ENCODE assay signal across 18 cellular contexts in the genomic region with DNA sequence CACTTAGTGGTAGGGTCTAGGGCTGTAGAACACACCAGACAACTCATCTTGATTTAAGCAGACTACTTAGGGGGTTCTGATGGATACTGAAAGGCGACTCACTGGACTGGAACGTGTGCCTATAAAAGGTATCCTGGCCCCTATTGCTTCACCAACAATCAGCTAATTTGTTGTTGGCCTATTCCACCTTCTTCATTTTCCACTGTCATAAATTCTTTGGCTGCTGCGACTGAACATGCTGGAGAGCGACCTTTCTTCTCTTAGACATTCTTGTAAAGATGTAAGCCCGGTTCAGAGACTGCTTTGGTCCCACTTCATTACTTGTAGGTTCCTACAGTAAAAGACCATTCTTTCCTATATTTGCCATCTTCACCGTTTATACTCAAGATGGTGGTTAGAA.
DNase-seq lines count a peak whose midpoint lies in the region; ATAC-seq, FAIRE-seq and TF ChIP-seq lines count a peak whose summit lies in the region.
"Had no signal": no experiment of that assay in that cellular context is flagged by ENCODE, and none has a peak within 500 bp of the region (broad histone marks: within the 10 kb centered on the region; RNA-seq: fewer than 3 reads in every experiment).

No MANE protein-coding gene starts in this region.

- no peaks in the 10 kb centered on the region for H3K9me3 ChIP-seq in breast epithelium
- H3K9me3 ChIP-seq in sigmoid colon, result no peaks in the 10 kb centered on the region
- H3K9me3 ChIP-seq: suprapubic skin had no signal

- H3K56ac ChIP-seq in mesendoderm (ENCODE audit: low read length), result no peak overlapping the region

- WGBS in mesendoderm (ENCODE audit: extremely low coverage, insufficient coverage, low lambda C conversion rate), result no CpG with 5 or more reads among the region's 6 CpGs
- 95 to 96% methylated on average over 6 of the region's 6 CpGs for WGBS in sigmoid colon, 2 donors

- TF ChIP-seq POLR2A in breast epithelium (IDR thresholded peaks at IDR 0.05), result no peak
- TF ChIP-seq POLR2A in sigmoid colon (IDR thresholded peaks at IDR 0.05), result no peak

- no peak overlapping the region for H3K9ac ChIP-seq in mesendoderm (ENCODE audit: low read length)

- no peaks in the 10 kb centered on the region for H3K79me2 ChIP-seq in mesendoderm (ENCODE audit: control insufficient read depth, insufficient read depth, low read length)

- peak overlapping the region; percentile 2 for H2BK15ac ChIP-seq in mesendoderm (replicated peaks; ENCODE audit: low read depth)

- H4K5ac ChIP-seq in mesendoderm (ENCODE audit: low read length), result no peak overlapping the region

- no peak overlapping the region for H4K8ac ChIP-seq in mesendoderm (ENCODE audit: low read depth, low read length)

- peak overlapping the region; percentile 71 for H3K18ac ChIP-seq in mesendoderm (ENCODE audit: low read length)

- no peak overlapping the region for H2BK5ac ChIP-seq in mesendoderm (ENCODE audit: low read length)

- H3K27ac ChIP-seq in breast epithelium (peak overlapping the region; percentile 71 to 73), mesendoderm (ENCODE audit: low read depth, low read length) (no peak overlapping the region), sigmoid colon (peak overlapping the region; percentile 67 to 82 (median 80))
- H3K27ac ChIP-seq: suprapubic skin had no signal

- no peak for DNase-seq in breast epithelium (ENCODE audit: low spot score in 2 of 2)
- DNase-seq in mesendoderm, result no peak
- DNase-seq in sigmoid colon, result no peak
- DNase-seq in dermis blood vessel endothelial cell, result no peak
- no peak for DNase-seq in SHP77 treated with DMSO at 0.1 percent for 48 hours (lab: John Stamatoyannopoulos, UW)
- DNase-seq in OCI-M2 (lab: John Stamatoyannopoulos, UW; ENCODE audit: unreplicated experiment), result no peak
- DNase-seq: activated CD4-positive, alpha-beta T cell treated with anti-CD3 and anti-CD28 coated beads for 48 hours; C1 segment of cervical spinal cord; GDM1; kidney glomerular epithelial cell; NCI-H146; SIG-M5; stimulated activated CD4-positive, alpha-beta T cell treated with anti-CD3 and anti-CD28 coated beads, Interleukin-15, amount 100 ng/mL, for 24 hours had no signal

- H2BK120ac ChIP-seq in mesendoderm (ENCODE audit: low read depth, low read length), result no peak overlapping the region

- peak; percentile 100 for FAIRE-seq in G401.6 (lab: Jason Lieb, UNC)
- FAIRE-seq: D721Med, endothelial cell of umbilical vein had no signal

- H3K36me3 ChIP-seq in breast epithelium (no peaks in the 10 kb centered on the region), mesendoderm (ENCODE audit: control insufficient read depth, insufficient read depth, low read length) (no peaks in the 10 kb centered on the region), sigmoid colon (no peaks in the 10 kb centered on the region)
- H3K36me3 ChIP-seq: suprapubic skin had no signal

- H3K4me1 ChIP-seq in breast epithelium (peaks cover 0 to 14% of the 10 kb centered on the region in 2 donors), mesendoderm (ENCODE audit: control insufficient read depth, low read depth, low read length) (peaks cover 8% of the 10 kb centered on the region), sigmoid colon (peaks cover 0 to 42% (median 34%) of the 10 kb centered on the region in 4 donors)

- no peak for TF ChIP-seq CTCF in breast epithelium (IDR thresholded peaks at IDR 0.05)
- TF ChIP-seq CTCF in sigmoid colon (IDR thresholded peaks at IDR 0.05), result no peak

- H3K4me2 ChIP-seq in mesendoderm (ENCODE audit: low read length), result no peak overlapping the region

- ATAC-seq in HG03095 (IDR thresholded peaks at IDR 0.05; ENCODE audit: unreplicated experiment), result no peak

- no peak overlapping the region for H3K4me3 ChIP-seq in breast epithelium
- no peak overlapping the region for H3K4me3 ChIP-seq in mesendoderm (ENCODE audit: low read length)
- H3K4me3 ChIP-seq in sigmoid colon, result no peak overlapping the region
- H3K4me3 ChIP-seq: suprapubic skin had no signal

- peak overlapping the region; percentile 39 for H2AK5ac ChIP-seq in mesendoderm (ENCODE audit: low read length)

- intact Hi-C loops in breast epithelium (cut with DNase I; ENCODE audit: low total_unique reads) (no loop called here), sigmoid colon (cut with DNase I) (loop anchor here (5.0 to 10.0 kb wide), 4 partner anchors 120 to 612 kb away; a partner anchor contains a TSS)

- TF ChIP-seq EP300 in sigmoid colon (IDR thresholded peaks at IDR 0.05), result no peak

- no peaks in the 10 kb centered on the region for H3K79me1 ChIP-seq in mesendoderm (ENCODE audit: low read length)

- H3K4ac ChIP-seq in mesendoderm (ENCODE audit: low read depth, low read length), result no peak overlapping the region

- H3K27me3 ChIP-seq in breast epithelium (no peaks in the 10 kb centered on the region), mesendoderm (ENCODE audit: insufficient read depth, low read length, poor library complexity) (no peaks in the 10 kb centered on the region), sigmoid colon (no peaks in the 10 kb centered on the region)
- H3K27me3 ChIP-seq: suprapubic skin had no signal

- H3K23ac ChIP-seq in mesendoderm (ENCODE audit: low read length), result no peak overlapping the region
